28 cellular contexts compared by ENCODE assay signal in the genomic region with DNA sequence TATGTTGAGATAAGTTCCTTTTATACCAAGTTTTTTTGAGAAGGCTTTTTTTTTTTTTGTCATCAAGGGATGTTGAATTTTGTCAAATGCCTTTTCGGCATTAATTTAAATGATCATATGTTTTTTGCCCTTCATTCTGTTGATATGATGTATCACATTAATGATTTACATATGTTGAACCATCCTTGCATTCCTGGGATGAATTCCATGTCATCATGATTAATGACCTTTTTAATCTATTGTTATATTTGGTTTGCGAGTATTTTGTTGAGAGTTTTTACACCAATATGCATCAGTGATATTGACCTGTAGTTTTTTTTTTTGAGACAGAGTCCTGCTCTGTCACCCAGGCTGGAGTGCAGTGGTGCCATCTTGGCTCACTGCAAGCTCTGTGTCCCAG.
"Had no signal": no experiment of that assay in that cellular context is flagged by ENCODE, and none has a peak within 500 bp of the region (broad histone marks: within the 10 kb centered on the region; RNA-seq: fewer than 3 reads in every experiment).

No MANE protein-coding gene starts in this region.

- H3K4me3 ChIP-seq: neural progenitor cell, ovary, psoas muscle, right lobe of liver, sigmoid colon, stomach, thoracic aorta, thyroid gland, tibial nerve, upper lobe of left lung, uterus had no signal

- H3K9ac ChIP-seq: neural progenitor cell, parathyroid adenoma had no signal

- H3K36me3 Mint-ChIP-seq: neural progenitor cell; stimulated activated effector memory CD8-positive, alpha-beta T cell treated with anti-CD3 and anti-CD28 coated beads, Interleukin-12 subunit alpha, Interleukin-12 subunit beta, amount 100 ng/mL, for 72 hours had no signal

- H3K36me3 ChIP-seq: neural progenitor cell, ovary, right lobe of liver, sigmoid colon, stomach, thoracic aorta, thyroid gland, tibial nerve, upper lobe of left lung, uterus had no signal

- H3K79me2 ChIP-seq: parathyroid adenoma had no signal

- H3K27me3 Mint-ChIP-seq: progenitor cell of endocrine pancreas had no signal

- H3K4me2 ChIP-seq: neural progenitor cell had no signal

- H3K9me3 ChIP-seq: ovary, right lobe of liver, thyroid gland had no signal

- H3K27ac Mint-ChIP-seq: natural killer cell; nephron; neural progenitor cell; progenitor cell of endocrine pancreas; stimulated activated effector memory CD8-positive, alpha-beta T cell treated with anti-CD3 and anti-CD28 coated beads, Interleukin-12 subunit alpha, Interleukin-12 subunit beta, amount 100 ng/mL, for 72 hours; stimulated activated naive B cell treated with anti-CD40 and anti-IgM and Interleukin-4, amounts not matched to agents 10 μg/mL and 1 μg/mL and 100 μg/mL, for 72 hours; stimulated activated naive CD8-positive, alpha-beta T cell treated with anti-CD3 and anti-CD28 coated beads, Interleukin-15, Interleukin-2, amounts not matched to agents 100 ng/mL and 50 ng/mL, for 24 hours had no signal

- H3K4me3 Mint-ChIP-seq: natural killer cell; nephron; neural progenitor cell; stimulated activated effector memory CD8-positive, alpha-beta T cell treated with anti-CD3 and anti-CD28 coated beads, Interleukin-12 subunit alpha, Interleukin-12 subunit beta, amount 100 ng/mL, for 72 hours; stimulated activated naive B cell treated with anti-CD40 and anti-IgM and Interleukin-4, amounts not matched to agents 10 μg/mL and 1 μg/mL and 100 μg/mL, for 72 hours; stimulated activated naive CD8-positive, alpha-beta T cell treated with anti-CD3 and anti-CD28 coated beads, Interleukin-15, Interleukin-2, amounts not matched to agents 100 ng/mL and 50 ng/mL, for 24 hours had no signal

- H3K4me1 Mint-ChIP-seq: natural killer cell; nephron; neural progenitor cell; stimulated activated effector memory CD8-positive, alpha-beta T cell treated with anti-CD3 and anti-CD28 coated beads, Interleukin-12 subunit alpha, Interleukin-12 subunit beta, amount 100 ng/mL, for 72 hours; stimulated activated naive B cell treated with anti-CD40 and anti-IgM and Interleukin-4, amounts not matched to agents 10 μg/mL and 1 μg/mL and 100 μg/mL, for 72 hours had no signal

- DNase-seq: natural killer cell; occipital lobe; ovary; posterior cingulate gyrus; psoas muscle; right cardiac atrium; right lobe of liver; sigmoid colon; small intestine; stimulated activated CD4-positive, alpha-beta T cell treated with anti-CD3 and anti-CD28 coated beads, Interleukin-15, amount 100 ng/mL, for 24 hours; stimulated activated CD4-positive, alpha-beta T cell treated with anti-CD3 and anti-CD28 coated beads, Interleukin-2, amount 100 ng/mL, for 24 hours; stimulated activated CD4-positive, alpha-beta T cell treated with anti-CD3 and anti-CD28 coated beads, Interleukin-2, amount 100 ng/mL, for 48 hours; stimulated activated CD4-positive, alpha-beta T cell treated with anti-CD3 and anti-CD28 coated beads, Interleukin-4, amount 100 ng/mL, for 24 hours; stimulated activated naive B cell treated with anti-CD40 and anti-IgM and Interleukin-4, amounts not matched to agents 10 μg/mL and 1 μg/mL and 100 μg/mL, for 72 hours; stimulated activated naive CD4-positive, alpha-beta T cell treated with Interleukin-2 at 50 U/mL for 16 hours; stomach; thyroid gland; trophoblast cell; upper lobe of left lung; uterus had no signal

- H3K27me3 ChIP-seq: neural progenitor cell, ovary, right lobe of liver, sigmoid colon, stomach, thyroid gland, tibial nerve, upper lobe of left lung, uterus had no signal

- H2AFZ ChIP-seq: neural progenitor cell, parathyroid adenoma had no signal

- H3K4me1 ChIP-seq: parathyroid adenoma, psoas muscle, right lobe of liver, sigmoid colon, stomach, thyroid gland, tibial nerve, upper lobe of left lung, uterus had no signal

- H3K27ac ChIP-seq: neural progenitor cell, ovary, parathyroid adenoma, psoas muscle, right lobe of liver, sigmoid colon, stomach, thoracic aorta, thyroid gland, tibial nerve, upper lobe of left lung, uterus had no signal
